ENCODE assay signal across 8 cellular contexts in genomic region chr16:3058173-3059030, GRCh38. TPM values are rescaled to one million over a fixed set of nuclear protein-coding genes. Genes with fewer than 3 reads are reported as not detected.
DNase-seq lines count a peak whose midpoint lies in the region; ATAC-seq, FAIRE-seq and TF ChIP-seq lines count a peak whose summit lies in the region.

No MANE protein-coding gene starts in this region.

- H3K27me3 ChIP-seq in GM23338 (ENCODE audit: insufficient read depth), result peaks cover 4% of the 10 kb centered on the region; the same call in 1 of the 2 replicates
- H3K27me3 ChIP-seq in right cardiac atrium (ENCODE audit: control insufficient read depth, insufficient read depth), result no peaks in the 10 kb centered on the region

- no peaks in the 10 kb centered on the region for H3K27me3 Mint-ChIP-seq in Calu3 (ENCODE audit: unreplicated experiment)
- H3K27me3 Mint-ChIP-seq in GM23338 (ENCODE audit: insufficient read depth, low read depth, poor library complexity), result peaks cover 13% of the 10 kb centered on the region

- FAIRE-seq in D721Med (lab: Jason Lieb, UNC), result no peak

- no peaks in the 10 kb centered on the region for H3K9me3 ChIP-seq in right cardiac atrium (ENCODE audit: control insufficient read depth, low read length)

- BruUV-seq in Calu3 (replicated peaks; lab: Mats Ljungman, UMichigan), result no TSS peak

- H3K4me1 ChIP-seq in GM23338 (ENCODE audit: insufficient read depth) (peaks cover 10% of the 10 kb centered on the region), right cardiac atrium (ENCODE audit: control insufficient read depth, insufficient read depth, low read length) (peaks cover 5% of the 10 kb centered on the region)

- H4K20me1 ChIP-seq in GM23338 (replicated peaks; ENCODE audit: insufficient read depth), result no peaks in the 10 kb centered on the region; the same call in 1 of the 2 replicates

- H3K4me1 Mint-ChIP-seq in Calu3 (ENCODE audit: low read depth, unreplicated experiment), result no peaks in the 10 kb centered on the region
- peaks cover 20% of the 10 kb centered on the region for H3K4me1 Mint-ChIP-seq in GM23338

- peaks cover 20% of the 10 kb centered on the region for H3K36me3 Mint-ChIP-seq in Calu3 (ENCODE audit: insufficient read depth, unreplicated experiment)
- peaks cover 21% of the 10 kb centered on the region; the same call in 2 of the 3 replicates for H3K36me3 Mint-ChIP-seq in GM23338 (ENCODE audit: low read depth)

- 8% methylated on average over 76 of the region's 76 CpGs for WGBS in right cardiac atrium

- peaks cover 15% of the 10 kb centered on the region for H3F3A ChIP-seq in GM23338 (replicated peaks; ENCODE audit: low read depth)

- H3K9me2 ChIP-seq in GM23338 (ENCODE audit: insufficient read depth), result no peaks in the 10 kb centered on the region

- H3K4me3 Mint-ChIP-seq in Calu3 (ENCODE audit: low read depth, unreplicated experiment) (peak overlapping the region; percentile 96), GM23338 (peak overlapping the region; percentile 81)

- no peaks in the 10 kb centered on the region; the same call in 1 of the 2 replicates for H3K79me2 ChIP-seq in GM23338 (replicated peaks; ENCODE audit: insufficient read depth)

- peak overlapping the region; percentile 85 for H3K4me2 ChIP-seq in GM23338

- peak; percentile 71 for ATAC-seq in GM23338
- peak; percentile 22 to 33 for ATAC-seq in right cardiac atrium
- ATAC-seq in GM21737 (IDR thresholded peaks at IDR 0.05; ENCODE audit: unreplicated experiment), result no peak

- no peaks in the 10 kb centered on the region for H3K36me3 ChIP-seq in GM23338 (ENCODE audit: insufficient read depth)

- CTCF ChIA-PET in Calu3 (lab: Charles Lee), result interaction anchor here (0.5 to 2.2 kb wide), 25 partner anchors 9 to 1557 kb away, joined by 3 to 48 read pairs (median 6); partner anchors contain the start of genes MMP25, ZNF205 and ZNF213

- H3K4me3 ChIP-seq in GM23338 (peak overlapping the region; percentile 84), right cardiac atrium (ENCODE audit: low read length) (peak overlapping the region; percentile 56)

- peak; percentile 64 for DNase-seq in Calu3
- DNase-seq in GM23338 (ENCODE audit: low spot score), result peak; percentile 84
- DNase-seq in NCI-H82 treated with DMSO at 0.1 percent for 48 hours (lab: John Stamatoyannopoulos, UW; ENCODE audit: unreplicated experiment), result peak; percentile 22
- DNase-seq in amniotic epithelial cell (ENCODE audit: low read depth), result peak; percentile 11
- peak; percentile 46 to 87 (median 82) for DNase-seq in right cardiac atrium
- peak; percentile 32 for DNase-seq in putamen (ENCODE audit: low spot score)
- no peak for DNase-seq in D721Med (ENCODE audit: insufficient read length, low spot score)

- peak overlapping the region; percentile 88; the same call in 1 of the 2 replicates for H2AFZ ChIP-seq in GM23338

- intact Hi-C loops in Calu3 (cut with micrococcal nuclease; ENCODE audit: unreplicated experiment), result loop anchor here (2.0 kb wide), 1 partner anchor 70 kb away; no protein-coding TSS in a partner anchor
- intact Hi-C loops in right cardiac atrium (cut with DNase I), result loop anchor here in 1 of 4 donors (5.0 kb wide), 1 partner anchor 49 kb away; no protein-coding TSS in a partner anchor

- TF ChIP-seq CTCF in Calu3 (IDR thresholded peaks at IDR 0.05; ENCODE audit: unreplicated experiment) (no peak), GM23338 (conservative IDR thresholded peaks at IDR 0.05; ENCODE audit: low read depth in 2 of 2) (peak; percentile 23 to 67; a peak in 3 of 4 replicates), D721Med (IDR thresholded peaks at IDR 0.05; ENCODE audit: insufficient read depth, missing control alignments) (no peak)

- peaks cover 2% of the 10 kb centered on the region for H3K9me3 Mint-ChIP-seq in Calu3 (ENCODE audit: low read depth, unreplicated experiment)
- no peaks in the 10 kb centered on the region; the same call in 2 of the 3 replicates for H3K9me3 Mint-ChIP-seq in GM23338

- H3K27ac Mint-ChIP-seq in Calu3 (ENCODE audit: unreplicated experiment) (peak overlapping the region; percentile 34), GM23338 (no peak overlapping the region)

- H3K27ac ChIP-seq in GM23338 (ENCODE audit: low read depth) (no peak overlapping the region), right cardiac atrium (ENCODE audit: low read length) (no peak overlapping the region)

TF ChIP-seq in GM23338, 12 proteins besides CTCF, POLR2A, EP300 and RAD21 (continues in another document):
- TF ChIP-seq, protein P1, sequence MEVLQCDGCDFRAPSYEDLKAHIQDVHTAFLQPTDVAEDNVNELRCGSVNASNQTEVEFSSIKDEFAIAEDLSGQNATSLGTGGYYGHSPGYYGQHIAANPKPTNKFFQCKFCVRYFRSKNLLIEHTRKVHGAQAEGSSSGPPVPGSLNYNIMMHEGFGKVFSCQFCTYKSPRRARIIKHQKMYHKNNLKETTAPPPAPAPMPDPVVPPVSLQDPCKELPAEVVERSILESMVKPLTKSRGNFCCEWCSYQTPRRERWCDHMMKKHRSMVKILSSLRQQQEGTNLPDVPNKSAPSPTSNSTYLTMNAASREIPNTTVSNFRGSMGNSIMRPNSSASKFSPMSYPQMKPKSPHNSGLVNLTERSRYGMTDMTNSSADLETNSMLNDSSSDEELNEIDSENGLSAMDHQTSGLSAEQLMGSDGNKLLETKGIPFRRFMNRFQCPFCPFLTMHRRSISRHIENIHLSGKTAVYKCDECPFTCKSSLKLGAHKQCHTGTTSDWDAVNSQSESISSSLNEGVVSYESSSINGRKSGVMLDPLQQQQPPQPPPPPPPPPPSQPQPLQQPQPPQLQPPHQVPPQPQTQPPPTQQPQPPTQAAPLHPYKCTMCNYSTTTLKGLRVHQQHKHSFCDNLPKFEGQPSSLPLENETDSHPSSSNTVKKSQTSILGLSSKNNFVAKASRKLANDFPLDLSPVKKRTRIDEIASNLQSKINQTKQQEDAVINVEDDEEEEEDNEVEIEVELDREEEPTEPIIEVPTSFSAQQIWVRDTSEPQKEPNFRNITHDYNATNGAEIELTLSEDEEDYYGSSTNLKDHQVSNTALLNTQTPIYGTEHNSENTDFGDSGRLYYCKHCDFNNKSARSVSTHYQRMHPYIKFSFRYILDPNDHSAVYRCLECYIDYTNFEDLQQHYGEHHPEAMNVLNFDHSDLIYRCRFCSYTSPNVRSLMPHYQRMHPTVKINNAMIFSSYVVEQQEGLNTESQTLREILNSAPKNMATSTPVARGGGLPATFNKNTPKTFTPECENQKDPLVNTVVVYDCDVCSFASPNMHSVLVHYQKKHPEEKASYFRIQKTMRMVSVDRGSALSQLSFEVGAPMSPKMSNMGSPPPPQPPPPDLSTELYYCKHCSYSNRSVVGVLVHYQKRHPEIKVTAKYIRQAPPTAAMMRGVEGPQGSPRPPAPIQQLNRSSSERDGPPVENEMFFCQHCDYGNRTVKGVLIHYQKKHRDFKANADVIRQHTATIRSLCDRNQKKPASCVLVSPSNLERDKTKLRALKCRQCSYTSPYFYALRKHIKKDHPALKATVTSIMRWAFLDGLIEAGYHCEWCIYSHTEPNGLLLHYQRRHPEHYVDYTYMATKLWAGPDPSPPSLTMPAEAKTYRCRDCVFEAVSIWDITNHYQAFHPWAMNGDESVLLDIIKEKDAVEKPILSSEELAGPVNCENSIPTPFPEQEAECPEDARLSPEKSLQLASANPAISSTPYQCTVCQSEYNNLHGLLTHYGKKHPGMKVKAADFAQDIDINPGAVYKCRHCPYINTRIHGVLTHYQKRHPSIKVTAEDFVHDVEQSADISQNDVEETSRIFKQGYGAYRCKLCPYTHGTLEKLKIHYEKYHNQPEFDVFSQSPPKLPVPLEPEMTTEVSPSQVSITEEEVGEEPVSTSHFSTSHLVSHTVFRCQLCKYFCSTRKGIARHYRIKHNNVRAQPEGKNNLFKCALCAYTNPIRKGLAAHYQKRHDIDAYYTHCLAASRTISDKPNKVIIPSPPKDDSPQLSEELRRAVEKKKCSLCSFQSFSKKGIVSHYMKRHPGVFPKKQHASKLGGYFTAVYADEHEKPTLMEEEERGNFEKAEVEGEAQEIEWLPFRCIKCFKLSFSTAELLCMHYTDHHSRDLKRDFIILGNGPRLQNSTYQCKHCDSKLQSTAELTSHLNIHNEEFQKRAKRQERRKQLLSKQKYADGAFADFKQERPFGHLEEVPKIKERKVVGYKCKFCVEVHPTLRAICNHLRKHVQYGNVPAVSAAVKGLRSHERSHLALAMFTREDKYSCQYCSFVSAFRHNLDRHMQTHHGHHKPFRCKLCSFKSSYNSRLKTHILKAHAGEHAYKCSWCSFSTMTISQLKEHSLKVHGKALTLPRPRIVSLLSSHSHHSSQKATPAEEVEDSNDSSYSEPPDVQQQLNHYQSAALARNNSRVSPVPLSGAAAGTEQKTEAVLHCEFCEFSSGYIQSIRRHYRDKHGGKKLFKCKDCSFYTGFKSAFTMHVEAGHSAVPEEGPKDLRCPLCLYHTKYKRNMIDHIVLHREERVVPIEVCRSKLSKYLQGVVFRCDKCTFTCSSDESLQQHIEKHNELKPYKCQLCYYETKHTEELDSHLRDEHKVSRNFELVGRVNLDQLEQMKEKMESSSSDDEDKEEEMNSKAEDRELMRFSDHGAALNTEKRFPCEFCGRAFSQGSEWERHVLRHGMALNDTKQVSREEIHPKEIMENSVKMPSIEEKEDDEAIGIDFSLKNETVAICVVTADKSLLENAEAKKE (CRISPR knock-in tag; IDR thresholded peaks at IDR 0.05), result no peak
- no peak for TF ChIP-seq EZH2 (IDR thresholded peaks at IDR 0.05; ENCODE audit: low read depth, unreplicated experiment)

RNA-seq across cellular contexts. Expression of gene IL32, which starts 7.0 kb away (rescaled TPM):
- total RNA-seq in Calu3 (2022) (81.8 and 89.0 TPM in 2 replicates), right cardiac atrium (10 to 100 TPM; 27.5 to 55.0 (median 37.8) TPM)
- 2.3 TPM in 1 of 2 replicates, not detected in the other for total RNA-seq in GM23338 (2014; rRNA removed; shearing (Covaris generic))
- polyA plus RNA-seq in GM23338 (2016; fragmentation: Nextera tagmentation; extraction: Ambion mirVana) (6.1 and 7.7 TPM in 2 replicates), right cardiac atrium (62.8 TPM)

RNA-seq across cellular contexts. Expression of gene MMP25, which starts 12.0 kb away (rescaled TPM):
- 0.27 and 0.31 TPM in 2 replicates for total RNA-seq in Calu3 (2022)
- total RNA-seq in GM23338 (2014; rRNA removed; shearing (Covaris generic)), result 15.9 and 18.8 TPM in 2 replicates
- 6.1 and 7.7 TPM in 2 replicates for polyA plus RNA-seq in GM23338 (2016; fragmentation: Nextera tagmentation; extraction: Ambion mirVana)
- 1 to 10 TPM in 2 of 4 donors, under 1 TPM in 2; 0.72 to 1.7 (median 0.95) TPM for total RNA-seq in right cardiac atrium
- polyA plus RNA-seq in right cardiac atrium, result 0.68 TPM

RNA-seq across cellular contexts. Expression of gene BICDL2, which starts 21.7 kb away (rescaled TPM):
- total RNA-seq in Calu3 (2022) (59.4 and 70.9 TPM in 2 replicates), right cardiac atrium (not detected)
- total RNA-seq in GM23338 (2014; rRNA removed; shearing (Covaris generic)), result 17.5 and 18.4 TPM in 2 replicates
- polyA plus RNA-seq in GM23338 (2016; fragmentation: Nextera tagmentation; extraction: Ambion mirVana) (12.7 and 13.4 TPM in 2 replicates), right cardiac atrium (not detected)

RNA-seq across cellular contexts. Expression of gene THOC6, which starts 34.6 kb away (rescaled TPM):
- total RNA-seq in Calu3 (2022) (50.8 and 54.4 TPM in 2 replicates), right cardiac atrium (10 to 100 TPM; 11.1 to 13.7 (median 13.0) TPM)
- total RNA-seq in GM23338 (2014; rRNA removed; shearing (Covaris generic)), result 71.4 and 86.6 TPM in 2 replicates
- polyA plus RNA-seq in GM23338 (2016; fragmentation: Nextera tagmentation; extraction: Ambion mirVana) (90.6 and 96.1 TPM in 2 replicates), right cardiac atrium (13.1 TPM)

RNA-seq across cellular contexts. Expression of gene HCFC1R1, which starts 34.7 kb away (rescaled TPM):
- 61.1 and 75.4 TPM in 2 replicates for total RNA-seq in Calu3 (2022)
- total RNA-seq in GM23338 (2014; rRNA removed; shearing (Covaris generic)), result 17.5 and 30.2 TPM in 2 replicates
- polyA plus RNA-seq in GM23338 (2016; fragmentation: Nextera tagmentation; extraction: Ambion mirVana), result 192 and 211 TPM in 2 replicates
- 10 to 100 TPM; 43.7 to 80.5 (median 64.6) TPM for total RNA-seq in right cardiac atrium
- polyA plus RNA-seq in right cardiac atrium, result 122 TPM

Comparison
In these comparisons a context has a peak if more than half of its experiments do, and no peak if none do; other contexts are left out.
1. CTCF ChIP-seq: peak in GM23338 (2 of 2); none in Calu3 (single experiment) and D721Med (single experiment).
2. RNA of gene BICDL2, which starts 21.7 kb away (total RNA-seq): 59.4 to 70.9 TPM in Calu3 and 17.5 to 18.4 TPM in GM23338; not detected in right cardiac atrium; every median in the first group is over 10 times any median in the second.